9 cellular contexts compared by ENCODE assay signal in the genomic region with DNA sequence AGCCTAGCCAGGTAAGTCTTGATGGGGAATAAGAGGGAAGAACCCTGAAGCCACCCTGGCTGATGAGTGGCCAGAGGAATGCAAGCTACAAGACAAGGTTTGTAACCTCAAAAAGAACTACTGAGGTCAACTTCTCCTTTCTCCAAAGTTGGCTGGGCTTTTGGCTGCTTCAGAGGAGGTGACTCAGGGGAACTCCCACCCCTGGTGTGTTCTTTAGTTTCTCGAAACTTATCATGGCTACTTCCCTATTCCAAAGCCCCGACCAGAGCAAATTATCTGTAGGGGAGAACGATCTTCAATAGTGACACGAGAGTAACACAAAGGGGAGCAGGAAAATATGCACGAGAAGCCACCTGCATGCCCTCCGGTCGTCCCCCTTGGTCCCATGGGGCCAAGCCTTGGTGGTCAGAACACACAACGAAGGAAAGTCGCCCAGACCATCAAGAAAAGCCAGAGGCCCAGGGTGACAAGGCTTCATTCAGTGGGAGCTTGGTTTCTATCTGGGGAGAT. TPM values are rescaled to one million over a fixed set of nuclear protein-coding genes. Genes with fewer than 3 reads are reported as not detected.
DNase-seq lines count a peak whose midpoint lies in the region; ATAC-seq and TF ChIP-seq lines count a peak whose summit lies in the region.
"Had no signal": no experiment of that assay in that cellular context is flagged by ENCODE, and none has a peak within 500 bp of the region (broad histone marks: within the 10 kb centered on the region; RNA-seq: fewer than 3 reads in every experiment).

No MANE protein-coding gene starts in this region.

- no peaks in the 10 kb centered on the region for H3K9me3 Mint-ChIP-seq in activated naive CD4-positive, alpha-beta T cell treated with anti-CD3 and anti-CD28 coated beads, Interleukin-2, amount 50 U/mL, for 72 hours

- TF ChIP-seq CTCF in breast epithelium (IDR thresholded peaks at IDR 0.05): no peak

- peak; percentile 33 for ATAC-seq in GM21390 (IDR thresholded peaks at IDR 0.05; ENCODE audit: unreplicated experiment)
- ATAC-seq in activated naive CD4-positive, alpha-beta T cell treated with anti-CD3 and anti-CD28 coated beads, Interleukin-2, amount 50 U/mL, for 72 hours: no peak

- H3K27ac Mint-ChIP-seq in activated naive CD4-positive, alpha-beta T cell treated with anti-CD3 and anti-CD28 coated beads, Interleukin-2, amount 50 U/mL, for 72 hours: peak overlapping the region in 1 of 2 donors; percentile 63

- intact Hi-C loops in breast epithelium (cut with DNase I; ENCODE audit: low total_unique reads) (no loop called here), posterior vena cava (cut with DNase I) (no loop called here)

- no peak for TF ChIP-seq POLR2A in breast epithelium (IDR thresholded peaks at IDR 0.05)

- H3K27me3 ChIP-seq in breast epithelium: no peaks in the 10 kb centered on the region

- peak overlapping the region in 1 of 2 donors; percentile 62 for H3K27ac ChIP-seq in breast epithelium

- no peaks in the 10 kb centered on the region for H3K36me3 ChIP-seq in breast epithelium

- DNase-seq in GDM1 (lab: John Stamatoyannopoulos, UW) (peak; percentile 73), KBM-7 (peak; percentile 98), globus pallidus (ENCODE audit: low spot score) (peak; percentile 49), breast epithelium (ENCODE audit: low spot score in 2 of 2) (no peak), posterior vena cava (ENCODE audit: low spot score) (no peak)
- DNase-seq in activated naive CD4-positive, alpha-beta T cell treated with anti-CD3 and anti-CD28 coated beads, Interleukin-2, amount 50 U/mL, for 72 hours (ENCODE audit: low spot score in 2 of 2): no peak
- no peak for DNase-seq in stimulated activated CD8-positive, alpha-beta memory T cell treated with anti-CD3 and anti-CD28 coated beads, Interleukin-4, amount 100 ng/mL, for 48 hours
- DNase-seq: NCI-H2171 had no signal

- H3K36me3 Mint-ChIP-seq in activated naive CD4-positive, alpha-beta T cell treated with anti-CD3 and anti-CD28 coated beads, Interleukin-2, amount 50 U/mL, for 72 hours: peaks cover 0 to 8% of the 10 kb centered on the region in 2 donors

- no peaks in the 10 kb centered on the region for H3K9me3 ChIP-seq in breast epithelium

- H3K4me1 ChIP-seq in breast epithelium: no peaks in the 10 kb centered on the region

- H3K4me3 ChIP-seq in breast epithelium: no peak overlapping the region

- in situ Hi-C loops in KBM-7 (cut with MboI; ENCODE audit: low pct_unique_long_range_greater_than_20kb, low sequenced_read_pairs): no loop called here

RNA-seq across cellular contexts. Expression of gene BCL2A1, which starts 6.5 kb away (rescaled TPM):
- 10 to 100 TPM in 1 of 3 donors, 1 to 10 TPM in 2; 1.4 to 12.6 (median 1.6) TPM for total RNA-seq in breast epithelium
- total RNA-seq in activated naive CD4-positive, alpha-beta T cell treated with anti-CD3 and anti-CD28 coated beads, Interleukin-2, amount 50 U/mL, for 72 hours: 10 to 100 TPM; 50.4 to 79.8 TPM
- total RNA-seq in posterior vena cava: 1 to 10 TPM; 3.6 to 4.5 TPM

Comparison
In these comparisons a context has a peak if more than half of its experiments do, and no peak if none do; other contexts are left out.
1. DNase-seq: peak in GDM1 (single experiment), KBM-7 (single experiment) and globus pallidus (single experiment); none in breast epithelium (0 of 2), activated naive CD4-positive, alpha-beta T cell treated with anti-CD3 and anti-CD28 coated beads, Interleukin-2, amount 50 U/mL, for 72 hours (0 of 2), posterior vena cava (single experiment) and stimulated activated CD8-positive, alpha-beta memory T cell treated with anti-CD3 and anti-CD28 coated beads, Interleukin-4, amount 100 ng/mL, for 48 hours (single experiment).